In genomic region chr2:138421315-138421970, GRCh38 we compare ENCODE assay signal across 11 cellular contexts.
DNase-seq lines count a peak whose midpoint lies in the region; ATAC-seq and TF ChIP-seq lines count a peak whose summit lies in the region.
"Had no signal": no experiment of that assay in that cellular context is flagged by ENCODE, and none has a peak within 500 bp of the region (broad histone marks: within the 10 kb centered on the region; RNA-seq: fewer than 3 reads in every experiment).

No MANE protein-coding gene starts in this region.

- peak overlapping the region; percentile 6 for H3K4me3 Mint-ChIP-seq in type B pancreatic cell
- H3K4me3 Mint-ChIP-seq: brain had no signal

- H3K36me3 Mint-ChIP-seq in type B pancreatic cell, result peaks cover 10% of the 10 kb centered on the region
- H3K36me3 Mint-ChIP-seq: brain had no signal

- ATAC-seq in GM18868 (IDR thresholded peaks at IDR 0.05; ENCODE audit: unreplicated experiment), result no peak

- H3K9me3 Mint-ChIP-seq in type B pancreatic cell, result peaks cover 7% of the 10 kb centered on the region

- H3K4me1 Mint-ChIP-seq in type B pancreatic cell (ENCODE audit: unreplicated experiment), result peaks cover 10% of the 10 kb centered on the region
- H3K4me1 Mint-ChIP-seq: brain had no signal

- H3K27ac Mint-ChIP-seq in type B pancreatic cell, result peak overlapping the region; percentile 52
- H3K27ac Mint-ChIP-seq: brain had no signal

- peak; percentile 42 for DNase-seq in HS-27A (ENCODE audit: low read depth)
- peak; percentile 64 for DNase-seq in amniotic epithelial cell (ENCODE audit: low read depth)
- DNase-seq in glomerular visceral epithelial cell (ENCODE audit: extremely low spot score), result peak; percentile 21
- no peak for DNase-seq in type B pancreatic cell (ENCODE audit: extremely low spot score, unreplicated experiment)
- no peak for DNase-seq in GDM1 (lab: John Stamatoyannopoulos, UW)
- no peak for DNase-seq in AG08396 (ENCODE audit: low spot score)
- DNase-seq: COR-L47, NCI-H1436, NCI-H82 had no signal

- H3K27me3 Mint-ChIP-seq in type B pancreatic cell, result no peaks in the 10 kb centered on the region
- H3K27me3 Mint-ChIP-seq: brain had no signal

- TF ChIP-seq CTCF in type B pancreatic cell (conservative IDR thresholded peaks at IDR 0.05), result no peak

Comparison
In these comparisons a context has a peak if more than half of its experiments do, and no peak if none do; other contexts are left out.
1. DNase-seq: peak in HS-27A (single experiment), amniotic epithelial cell (single experiment) and glomerular visceral epithelial cell (single experiment); none in type B pancreatic cell (single experiment), GDM1 (single experiment) and AG08396 (single experiment).